ENCODE assay signal across 7 cellular contexts in the genomic region with DNA sequence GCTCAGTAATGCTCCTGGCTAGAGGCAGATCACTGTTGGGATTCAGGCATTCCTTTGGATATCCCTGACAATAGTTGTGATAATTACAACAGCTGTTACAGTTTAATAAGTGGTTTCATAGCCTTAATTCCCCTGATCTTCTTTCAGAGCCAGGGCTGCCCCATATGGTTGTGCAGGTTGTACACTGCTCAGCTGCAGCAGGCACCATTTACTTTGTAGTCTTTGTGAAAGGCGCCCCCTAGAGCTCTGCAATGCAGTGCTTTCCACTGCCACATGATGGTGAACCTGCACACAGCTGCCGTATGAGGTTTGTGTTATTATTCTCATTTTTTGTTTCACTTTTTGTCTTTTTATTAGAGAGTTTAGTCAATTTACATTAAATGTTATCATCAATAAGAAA.
DNase-seq lines count a peak whose midpoint lies in the region; ATAC-seq and TF ChIP-seq lines count a peak whose summit lies in the region.

No MANE protein-coding gene starts in this region.

- H3K4me1 ChIP-seq in SJSA1 (replicated peaks) (no peaks in the 10 kb centered on the region), hepatocyte (ENCODE audit: insufficient read depth) (no peaks in the 10 kb centered on the region)

- H3K4me3 ChIP-seq in SJSA1 (no peak overlapping the region), hepatocyte (no peak overlapping the region)

- TF ChIP-seq CTCF in GM12872 (IDR thresholded peaks at IDR 0.05; ENCODE audit: insufficient read depth, low read depth, low read length) (peak; percentile 75), hepatocyte (IDR thresholded peaks at IDR 0.05; ENCODE audit: poor library complexity) (peak; percentile 47)

- H3K36me3 ChIP-seq in SJSA1 (no peaks in the 10 kb centered on the region), hepatocyte (replicated peaks; ENCODE audit: insufficient read depth, low read depth) (no peaks in the 10 kb centered on the region)

- DNase-seq in SJSA1 (ENCODE audit: low read depth in 1 of 2, low spot score in 2 of 2) (peak; percentile 49 to 56), hepatocyte (ENCODE audit: low spot score) (peak; percentile 34), NCI-H510A treated with DMSO at 0.1 percent for 48 hours (lab: John Stamatoyannopoulos, UW) (no peak), NCI-H2227 (lab: John Stamatoyannopoulos, UW; ENCODE audit: unreplicated experiment) (no peak)

- ATAC-seq in GM21423 (IDR thresholded peaks at IDR 0.05; ENCODE audit: unreplicated experiment) (peak; percentile 81), HG03565 (IDR thresholded peaks at IDR 0.05; ENCODE audit: unreplicated experiment) (peak; percentile 98)

- H3K9me2 ChIP-seq in hepatocyte (replicated peaks; ENCODE audit: insufficient read depth): no peaks in the 10 kb centered on the region

- H4K20me1 ChIP-seq in hepatocyte (ENCODE audit: insufficient read depth, poor library complexity, severe bottlenecking): no peaks in the 10 kb centered on the region

- H3K9me3 ChIP-seq in SJSA1 (replicated peaks) (no peaks in the 10 kb centered on the region), hepatocyte (ENCODE audit: low read depth) (no peaks in the 10 kb centered on the region)

- no peak overlapping the region for H2AFZ ChIP-seq in hepatocyte

- 48% methylated on average over 2 of the region's 2 CpGs for WGBS in hepatocyte (ENCODE audit: low lambda C conversion rate, missing lambda C conversion rate)

- H3K27me3 ChIP-seq in SJSA1 (replicated peaks) (no peaks in the 10 kb centered on the region), hepatocyte (no peaks in the 10 kb centered on the region)

- no peaks in the 10 kb centered on the region for H3K79me2 ChIP-seq in hepatocyte

- H3K4me2 ChIP-seq in hepatocyte: no peak overlapping the region

- H3K27ac ChIP-seq in SJSA1: no peak overlapping the region
- no peak overlapping the region for H3K27ac ChIP-seq in hepatocyte

Comparison
In these comparisons a context has a peak if more than half of its experiments do, and no peak if none do; other contexts are left out.
1. DNase-seq: peak in SJSA1 (2 of 2) and hepatocyte (single experiment); none in NCI-H510A treated with DMSO at 0.1 percent for 48 hours (single experiment) and NCI-H2227 (single experiment).